Comparison of ENCODE assay signal across 1 cellular context in the genomic region with DNA sequence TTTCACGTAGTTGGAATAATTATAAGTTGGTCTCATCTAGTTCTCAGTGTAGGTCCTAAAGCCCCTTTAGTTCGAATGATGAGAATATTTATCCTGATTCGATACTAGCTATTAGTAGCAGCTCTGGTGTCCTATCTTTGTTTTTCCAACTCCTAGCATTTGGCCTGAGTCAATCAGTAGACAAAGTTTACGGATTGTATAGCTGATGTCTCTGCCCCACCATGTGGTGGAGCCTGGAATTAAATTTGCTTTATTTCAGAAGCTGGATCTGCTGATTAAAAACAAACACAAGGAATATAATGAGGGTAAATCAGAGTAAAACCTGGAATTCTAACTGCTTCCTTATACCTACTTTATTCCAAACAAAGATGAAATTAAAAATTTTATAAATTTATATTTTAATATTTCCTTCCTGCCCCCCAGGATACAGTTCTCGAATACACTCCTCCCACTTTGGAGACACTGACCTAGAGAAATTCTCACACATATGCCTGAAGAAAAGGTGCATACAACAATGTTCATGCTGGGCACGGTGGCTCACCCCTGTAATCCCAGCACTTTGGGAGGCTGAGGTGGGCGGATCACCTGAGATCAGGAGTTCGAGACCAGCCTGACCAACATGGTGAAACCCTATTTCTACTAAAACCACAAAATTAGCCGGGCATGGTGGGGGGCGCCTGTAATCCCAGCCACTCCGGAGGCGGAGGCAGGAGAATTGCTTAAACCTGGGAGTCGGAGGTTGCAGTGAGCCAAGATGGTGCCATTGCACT.
TF ChIP-seq lines count a peak whose summit lies in the region.

No MANE protein-coding gene starts in this region.

TF ChIP-seq in HepG2, 621 proteins besides CTCF, POLR2A, EP300 and RAD21 (continued from another document and continues in another):
- TF ChIP-seq CEBPZ (IDR thresholded peaks at IDR 0.05; ENCODE audit: low read length) (no peak), NR2F6 (IDR thresholded peaks at IDR 0.05) (no peak), NR2F6 (CRISPR knock-in tag; IDR thresholded peaks at IDR 0.05) (0 out of 2 replicates have a peak, but pooled peaks have one; percentile 24), FOXK1 (CRISPR knock-in tag; IDR thresholded peaks at IDR 0.05; ENCODE audit: borderline replicate concordance, low read depth) (no peak), MXD1 (CRISPR knock-in tag; IDR thresholded peaks at IDR 0.05) (no peak), CC2D1A (CRISPR knock-in tag; IDR thresholded peaks at IDR 0.05) (no peak), REPIN1 (CRISPR knock-in tag; IDR thresholded peaks at IDR 0.05; ENCODE audit: borderline replicate concordance, low read depth) (no peak), ZNF652 (CRISPR knock-in tag; IDR thresholded peaks at IDR 0.05; ENCODE audit: borderline replicate concordance, low read depth) (peak; percentile 48; the same call in 1 of the 2 replicates), KDM1A (CRISPR knock-in tag; IDR thresholded peaks at IDR 0.05) (no peak), DNMT1 (CRISPR knock-in tag; IDR thresholded peaks at IDR 0.05) (no peak), NFIC (IDR thresholded peaks at IDR 0.05; ENCODE audit: low read length) (no peak), JARID2 (CRISPR knock-in tag; IDR thresholded peaks at IDR 0.05; ENCODE audit: insufficient replicate concordance) (peak; percentile 23), HOXA9 (CRISPR knock-in tag; IDR thresholded peaks at IDR 0.05; ENCODE audit: borderline replicate concordance) (no peak), RBM39 (IDR thresholded peaks at IDR 0.05; ENCODE audit: low read depth, low read length, poor library complexity, severe bottlenecking) (no peak), ZSCAN20 (CRISPR knock-in tag; IDR thresholded peaks at IDR 0.05; ENCODE audit: borderline replicate concordance) (no peak), ZNF782 (CRISPR knock-in tag; IDR thresholded peaks at IDR 0.05; ENCODE audit: borderline replicate concordance) (no peak), ZNF33A (CRISPR knock-in tag; IDR thresholded peaks at IDR 0.05; ENCODE audit: borderline replicate concordance) (no peak), MAF1 (CRISPR knock-in tag; IDR thresholded peaks at IDR 0.05; ENCODE audit: borderline replicate concordance) (no peak), CHD4 (IDR thresholded peaks at IDR 0.05; ENCODE audit: borderline replicate concordance, low read length) (0 out of 2 replicates have a peak, but pooled peaks have one; percentile 50), MIXL1 (CRISPR knock-in tag; IDR thresholded peaks at IDR 0.05) (peak; percentile 97), NR1H2 (CRISPR knock-in tag; IDR thresholded peaks at IDR 0.05; ENCODE audit: borderline replicate concordance, low read depth) (no peak), PHF21A (CRISPR knock-in tag; IDR thresholded peaks at IDR 0.05) (no peak), CHD2 (IDR thresholded peaks at IDR 0.05; ENCODE audit: low read depth, low read length) (no peak), YEATS2 (CRISPR knock-in tag; IDR thresholded peaks at IDR 0.05; ENCODE audit: borderline replicate concordance) (peak; percentile 30; the same call in 1 of the 2 replicates), ZNF800 (CRISPR knock-in tag; IDR thresholded peaks at IDR 0.05) (no peak), ZNF160 (CRISPR knock-in tag; IDR thresholded peaks at IDR 0.05) (no peak), AHR (CRISPR knock-in tag; IDR thresholded peaks at IDR 0.05) (0 out of 2 replicates have a peak, but pooled peaks have one; percentile 52), TAF15 (IDR thresholded peaks at IDR 0.05; ENCODE audit: low read depth, low read length, poor library complexity, severe bottlenecking) (no peak), ERF (CRISPR knock-in tag; IDR thresholded peaks at IDR 0.05) (peak; percentile 84), ZNF75D (CRISPR knock-in tag; IDR thresholded peaks at IDR 0.05; ENCODE audit: borderline replicate concordance) (no peak), TFAP4 (IDR thresholded peaks at IDR 0.05; ENCODE audit: borderline replicate concordance, low read depth) (no peak), EZH2 (conservative IDR thresholded peaks at IDR 0.05; ENCODE audit: low read depth, low read length) (no peak), SRSF1 (optimal IDR thresholded peaks at IDR 0.05; ENCODE audit: low read depth, low read length) (no peak), ZMAT3 (CRISPR knock-in tag; conservative IDR thresholded peaks at IDR 0.05) (0 out of 2 replicates have a peak, but pooled peaks have one; percentile 41), HNRNPK (IDR thresholded peaks at IDR 0.05; ENCODE audit: low read depth, low read length, poor library complexity, severe bottlenecking) (no peak), SOX5 (CRISPR knock-in tag; IDR thresholded peaks at IDR 0.05; ENCODE audit: borderline replicate concordance) (no peak), FOSL1 (CRISPR knock-in tag; IDR thresholded peaks at IDR 0.05; ENCODE audit: borderline replicate concordance) (no peak), SIX1 (CRISPR knock-in tag; IDR thresholded peaks at IDR 0.05; ENCODE audit: borderline replicate concordance) (no peak), THAP8 (CRISPR knock-in tag; IDR thresholded peaks at IDR 0.05; ENCODE audit: borderline replicate concordance) (no peak), NCOA2 (CRISPR knock-in tag; IDR thresholded peaks at IDR 0.05) (no peak)
- TF ChIP-seq, protein P1, sequence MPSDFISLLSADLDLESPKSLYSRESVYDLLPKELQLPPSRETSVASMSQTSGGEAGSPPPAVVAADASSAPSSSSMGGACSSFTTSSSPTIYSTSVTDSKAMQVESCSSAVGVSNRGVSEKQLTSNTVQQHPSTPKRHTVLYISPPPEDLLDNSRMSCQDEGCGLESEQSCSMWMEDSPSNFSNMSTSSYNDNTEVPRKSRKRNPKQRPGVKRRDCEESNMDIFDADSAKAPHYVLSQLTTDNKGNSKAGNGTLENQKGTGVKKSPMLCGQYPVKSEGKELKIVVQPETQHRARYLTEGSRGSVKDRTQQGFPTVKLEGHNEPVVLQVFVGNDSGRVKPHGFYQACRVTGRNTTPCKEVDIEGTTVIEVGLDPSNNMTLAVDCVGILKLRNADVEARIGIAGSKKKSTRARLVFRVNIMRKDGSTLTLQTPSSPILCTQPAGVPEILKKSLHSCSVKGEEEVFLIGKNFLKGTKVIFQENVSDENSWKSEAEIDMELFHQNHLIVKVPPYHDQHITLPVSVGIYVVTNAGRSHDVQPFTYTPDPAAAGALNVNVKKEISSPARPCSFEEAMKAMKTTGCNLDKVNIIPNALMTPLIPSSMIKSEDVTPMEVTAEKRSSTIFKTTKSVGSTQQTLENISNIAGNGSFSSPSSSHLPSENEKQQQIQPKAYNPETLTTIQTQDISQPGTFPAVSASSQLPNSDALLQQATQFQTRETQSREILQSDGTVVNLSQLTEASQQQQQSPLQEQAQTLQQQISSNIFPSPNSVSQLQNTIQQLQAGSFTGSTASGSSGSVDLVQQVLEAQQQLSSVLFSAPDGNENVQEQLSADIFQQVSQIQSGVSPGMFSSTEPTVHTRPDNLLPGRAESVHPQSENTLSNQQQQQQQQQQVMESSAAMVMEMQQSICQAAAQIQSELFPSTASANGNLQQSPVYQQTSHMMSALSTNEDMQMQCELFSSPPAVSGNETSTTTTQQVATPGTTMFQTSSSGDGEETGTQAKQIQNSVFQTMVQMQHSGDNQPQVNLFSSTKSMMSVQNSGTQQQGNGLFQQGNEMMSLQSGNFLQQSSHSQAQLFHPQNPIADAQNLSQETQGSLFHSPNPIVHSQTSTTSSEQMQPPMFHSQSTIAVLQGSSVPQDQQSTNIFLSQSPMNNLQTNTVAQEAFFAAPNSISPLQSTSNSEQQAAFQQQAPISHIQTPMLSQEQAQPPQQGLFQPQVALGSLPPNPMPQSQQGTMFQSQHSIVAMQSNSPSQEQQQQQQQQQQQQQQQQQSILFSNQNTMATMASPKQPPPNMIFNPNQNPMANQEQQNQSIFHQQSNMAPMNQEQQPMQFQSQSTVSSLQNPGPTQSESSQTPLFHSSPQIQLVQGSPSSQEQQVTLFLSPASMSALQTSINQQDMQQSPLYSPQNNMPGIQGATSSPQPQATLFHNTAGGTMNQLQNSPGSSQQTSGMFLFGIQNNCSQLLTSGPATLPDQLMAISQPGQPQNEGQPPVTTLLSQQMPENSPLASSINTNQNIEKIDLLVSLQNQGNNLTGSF (CRISPR knock-in tag; IDR thresholded peaks at IDR 0.05): no peak
- TF ChIP-seq, protein P2, sequence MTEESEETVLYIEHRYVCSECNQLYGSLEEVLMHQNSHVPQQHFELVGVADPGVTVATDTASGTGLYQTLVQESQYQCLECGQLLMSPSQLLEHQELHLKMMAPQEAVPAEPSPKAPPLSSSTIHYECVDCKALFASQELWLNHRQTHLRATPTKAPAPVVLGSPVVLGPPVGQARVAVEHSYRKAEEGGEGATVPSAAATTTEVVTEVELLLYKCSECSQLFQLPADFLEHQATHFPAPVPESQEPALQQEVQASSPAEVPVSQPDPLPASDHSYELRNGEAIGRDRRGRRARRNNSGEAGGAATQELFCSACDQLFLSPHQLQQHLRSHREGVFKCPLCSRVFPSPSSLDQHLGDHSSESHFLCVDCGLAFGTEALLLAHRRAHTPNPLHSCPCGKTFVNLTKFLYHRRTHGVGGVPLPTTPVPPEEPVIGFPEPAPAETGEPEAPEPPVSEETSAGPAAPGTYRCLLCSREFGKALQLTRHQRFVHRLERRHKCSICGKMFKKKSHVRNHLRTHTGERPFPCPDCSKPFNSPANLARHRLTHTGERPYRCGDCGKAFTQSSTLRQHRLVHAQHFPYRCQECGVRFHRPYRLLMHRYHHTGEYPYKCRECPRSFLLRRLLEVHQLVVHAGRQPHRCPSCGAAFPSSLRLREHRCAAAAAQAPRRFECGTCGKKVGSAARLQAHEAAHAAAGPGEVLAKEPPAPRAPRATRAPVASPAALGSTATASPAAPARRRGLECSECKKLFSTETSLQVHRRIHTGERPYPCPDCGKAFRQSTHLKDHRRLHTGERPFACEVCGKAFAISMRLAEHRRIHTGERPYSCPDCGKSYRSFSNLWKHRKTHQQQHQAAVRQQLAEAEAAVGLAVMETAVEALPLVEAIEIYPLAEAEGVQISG (CRISPR knock-in tag; IDR thresholded peaks at IDR 0.05): no peak
- TF ChIP-seq, protein P3, sequence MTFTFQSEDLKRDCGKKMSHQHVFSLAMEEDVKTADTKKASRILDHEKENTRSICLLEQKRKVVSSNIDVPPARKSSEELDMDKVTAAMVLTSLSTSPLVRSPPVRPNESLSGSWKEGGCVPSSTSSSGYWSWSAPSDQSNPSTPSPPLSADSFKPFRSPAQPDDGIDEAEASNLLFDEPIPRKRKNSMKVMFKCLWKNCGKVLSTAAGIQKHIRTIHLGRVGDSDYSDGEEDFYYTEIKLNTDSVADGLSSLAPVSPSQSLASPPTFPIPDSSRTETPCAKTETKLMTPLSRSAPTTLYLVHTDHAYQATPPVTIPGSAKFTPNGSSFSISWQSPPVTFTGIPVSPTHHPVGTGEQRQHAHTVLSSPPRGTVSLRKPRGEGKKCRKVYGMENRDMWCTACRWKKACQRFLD (CRISPR knock-in tag; IDR thresholded peaks at IDR 0.05; ENCODE audit: borderline replicate concordance): no peak
